Comparison of ENCODE assay signal across 34 cellular contexts in genomic region chr6:148563066-148563465, GRCh38.
"Had no signal": no experiment of that assay in that cellular context is flagged by ENCODE, and none has a peak within 500 bp of the region (broad histone marks: within the 10 kb centered on the region; RNA-seq: fewer than 3 reads in every experiment).

No MANE protein-coding gene starts in this region.

- H3K4me1 Mint-ChIP-seq: endodermal cell had no signal

- H3K36me3 ChIP-seq: ascending aorta, breast epithelium, cardiac muscle cell, gastrocnemius medialis, heart left ventricle, WERI-Rb-1 had no signal

- H3K27me3 ChIP-seq: ascending aorta, breast epithelium, cardiac muscle cell, dorsolateral prefrontal cortex, foreskin keratinocyte, gastrocnemius medialis had no signal

- H3K4me1 ChIP-seq: breast epithelium, foreskin keratinocyte, gastrocnemius medialis had no signal

- H3K9me3 Mint-ChIP-seq: activated B cell treated with CpG ODN at 0.5 μM for 24 hours; activated CD4-positive, alpha-beta memory T cell treated with anti-CD3 and anti-CD28 coated beads, Interleukin-2, amount 10 ng/mL, durations not matched to agents 7 days and 5 days; activated CD4-positive, alpha-beta T cell treated with anti-CD3 and anti-CD28 coated beads, Interleukin-2, amount 10 ng/mL, durations not matched to agents 7 days and 5 days; activated naive CD4-positive, alpha-beta T cell treated with anti-CD3 and anti-CD28 coated beads, Interleukin-2, amount 10 ng/mL, durations not matched to agents 7 days and 5 days; activated naive CD4-positive, alpha-beta T cell treated with anti-CD3 and anti-CD28 coated beads, Interleukin-2, amount 50 U/mL, for 72 hours; activated naive CD8-positive, alpha-beta T cell treated with anti-CD3 and anti-CD28 coated beads, Interleukin-2, amount 10 ng/mL, durations not matched to agents 7 days and 5 days; activated T-cell treated with anti-CD3 and anti-CD28 coated beads, Interleukin-2, amount 50 U/mL, for 24 hours; activated T-cell treated with anti-CD3 and anti-CD28 coated beads, Interleukin-2, amount 50 U/mL, for 72 hours; central memory CD8-positive, alpha-beta T cell; dendritic cell treated with granulocyte-macrophage colony-stimulating factor and Interleukin-4, amounts not matched to agents 40 ng/mL and 50 ng/mL, for 4 days; T-helper 2 cell treated with Interferon-gamma antibody and Interleukin-4, amounts not matched to agents 5 μg/mL and 100 μg/mL, for 36 hours had no signal

- ATAC-seq: activated CD4-positive, CD25-positive, alpha-beta regulatory T cell treated with anti-CD3 and anti-CD28 coated beads, Interleukin-2, amount 50 U/mL, for 24 hours; activated naive CD4-positive, alpha-beta T cell treated with anti-CD3 and anti-CD28 coated beads, Interleukin-2, amount 50 U/mL, for 72 hours; activated T-cell treated with anti-CD3 and anti-CD28 coated beads, Interleukin-2, amount 50 U/mL, for 72 hours; esophagus mucosa; foreskin keratinocyte; gastrocnemius medialis; heart left ventricle; T-helper 17 cell had no signal

- H3K4me3 Mint-ChIP-seq: activated B cell treated with CpG ODN at 0.5 μM for 24 hours; activated CD4-positive, alpha-beta memory T cell treated with anti-CD3 and anti-CD28 coated beads, Interleukin-2, amount 10 ng/mL, durations not matched to agents 7 days and 5 days; activated CD4-positive, alpha-beta T cell treated with anti-CD3 and anti-CD28 coated beads, Interleukin-2, amount 10 ng/mL, durations not matched to agents 7 days and 5 days; activated naive CD4-positive, alpha-beta T cell treated with anti-CD3 and anti-CD28 coated beads, Interleukin-2, amount 10 ng/mL, durations not matched to agents 7 days and 5 days; activated naive CD8-positive, alpha-beta T cell treated with anti-CD3 and anti-CD28 coated beads, Interleukin-2, amount 10 ng/mL, durations not matched to agents 7 days and 5 days; activated T-cell treated with anti-CD3 and anti-CD28 coated beads, Interleukin-2, amount 50 U/mL, for 24 hours; activated T-cell treated with anti-CD3 and anti-CD28 coated beads, Interleukin-2, amount 50 U/mL, for 72 hours; central memory CD8-positive, alpha-beta T cell; dendritic cell treated with granulocyte-macrophage colony-stimulating factor and Interleukin-4, amounts not matched to agents 40 ng/mL and 50 ng/mL, for 4 days; endodermal cell; T-helper 17 cell; T-helper 2 cell treated with Interferon-gamma antibody and Interleukin-4, amounts not matched to agents 5 μg/mL and 100 μg/mL, for 36 hours had no signal

- H3K9me3 ChIP-seq: ascending aorta, breast epithelium, gastrocnemius medialis, heart left ventricle had no signal

- H3K36me3 Mint-ChIP-seq: activated naive CD4-positive, alpha-beta T cell treated with anti-CD3 and anti-CD28 coated beads, Interleukin-2, amount 10 ng/mL, durations not matched to agents 7 days and 5 days; activated naive CD4-positive, alpha-beta T cell treated with anti-CD3 and anti-CD28 coated beads, Interleukin-2, amount 50 U/mL, for 72 hours; activated naive CD8-positive, alpha-beta T cell treated with anti-CD3 and anti-CD28 coated beads, Interleukin-2, amount 10 ng/mL, durations not matched to agents 7 days and 5 days; brain had no signal

- DNase-seq: activated B cell treated with CpG ODN at 0.5 μM for 24 hours; activated CD4-positive, alpha-beta memory T cell treated with anti-CD3 and anti-CD28 coated beads, Interleukin-2, amount 10 ng/mL, durations not matched to agents 7 days and 5 days; activated CD4-positive, alpha-beta T cell treated with anti-CD3 and anti-CD28 coated beads, Interleukin-2, amount 10 ng/mL, durations not matched to agents 7 days and 5 days; activated CD4-positive, alpha-beta T cell treated with anti-CD3 and anti-CD28 coated beads, Interleukin-2, amount 50 U/mL, for 4 hours; activated CD8-positive, alpha-beta memory T cell treated with anti-CD3 and anti-CD28 coated beads, Interleukin-2, amount 50 U/mL, for 48 hours; activated gamma-delta T cell; activated naive CD4-positive, alpha-beta T cell; activated naive CD4-positive, alpha-beta T cell treated with anti-CD3 and anti-CD28 coated beads, Interleukin-2, amount 10 ng/mL, durations not matched to agents 7 days and 5 days; activated naive CD8-positive, alpha-beta T cell treated with anti-CD3 and anti-CD28 coated beads, Interleukin-2, amount 10 ng/mL, durations not matched to agents 7 days and 5 days; activated T-cell treated with anti-CD3 and anti-CD28 coated beads for 4 hours; activated T-cell treated with anti-CD3 and anti-CD28 coated beads, Interleukin-2, amount 50 U/mL, for 24 hours; activated T-cell treated with anti-CD3 and anti-CD28 coated beads, Interleukin-2, amount 50 U/mL, for 72 hours; dorsolateral prefrontal cortex; effector memory CD4-positive, alpha-beta T cell; endodermal cell; foreskin keratinocyte; gastrocnemius medialis; glutamatergic neuron; heart left ventricle; T-helper 1 cell; T-helper 17 cell; T1000; WERI-Rb-1 had no signal

- H3K27ac ChIP-seq: ascending aorta, breast epithelium, cardiac muscle cell, coronary artery, dorsolateral prefrontal cortex, foreskin keratinocyte, gastrocnemius medialis, heart left ventricle, WERI-Rb-1 had no signal

- H3K4me3 ChIP-seq: ascending aorta, breast epithelium, cardiac muscle cell, coronary artery, dorsolateral prefrontal cortex, gastrocnemius medialis, heart left ventricle had no signal

- H3K27ac Mint-ChIP-seq: activated B cell treated with CpG ODN at 0.5 μM for 24 hours; activated CD4-positive, alpha-beta memory T cell treated with anti-CD3 and anti-CD28 coated beads, Interleukin-2, amount 10 ng/mL, durations not matched to agents 7 days and 5 days; activated CD4-positive, alpha-beta T cell treated with anti-CD3 and anti-CD28 coated beads, Interleukin-2, amount 10 ng/mL, durations not matched to agents 7 days and 5 days; activated naive CD4-positive, alpha-beta T cell treated with anti-CD3 and anti-CD28 coated beads, Interleukin-2, amount 10 ng/mL, durations not matched to agents 7 days and 5 days; activated naive CD4-positive, alpha-beta T cell treated with anti-CD3 and anti-CD28 coated beads, Interleukin-2, amount 50 U/mL, for 72 hours; activated naive CD8-positive, alpha-beta T cell treated with anti-CD3 and anti-CD28 coated beads, Interleukin-2, amount 10 ng/mL, durations not matched to agents 7 days and 5 days; activated T-cell treated with anti-CD3 and anti-CD28 coated beads, Interleukin-2, amount 50 U/mL, for 24 hours; activated T-cell treated with anti-CD3 and anti-CD28 coated beads, Interleukin-2, amount 50 U/mL, for 72 hours; brain; dendritic cell treated with granulocyte-macrophage colony-stimulating factor and Interleukin-4, amounts not matched to agents 40 ng/mL and 50 ng/mL, for 4 days; endodermal cell; T-helper 17 cell; T-helper 2 cell treated with Interferon-gamma antibody and Interleukin-4, amounts not matched to agents 5 μg/mL and 100 μg/mL, for 36 hours had no signal
